Comparison of ENCODE assay signal across 10 cellular contexts in the genomic region with DNA sequence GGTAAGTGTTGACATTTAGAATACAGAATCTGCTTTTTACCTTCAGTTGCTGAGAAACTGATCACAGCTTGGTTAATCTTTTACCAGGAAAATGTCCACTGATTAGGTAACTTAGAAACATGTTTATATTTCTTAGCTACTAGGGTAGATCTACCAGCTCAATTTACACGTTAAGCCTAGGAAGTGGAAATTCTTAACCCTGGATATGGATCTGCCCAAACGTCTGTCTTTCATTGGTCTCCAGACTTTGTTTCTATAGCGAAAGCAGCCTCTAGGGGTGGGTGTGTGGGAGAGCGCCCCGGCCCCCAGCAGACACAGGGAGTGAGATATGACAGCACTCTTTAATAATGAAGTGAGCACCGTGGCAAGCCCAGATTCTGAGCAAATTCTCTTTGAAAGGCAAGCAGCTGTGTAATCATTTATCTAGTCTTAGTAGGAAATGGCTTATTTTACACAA.
DNase-seq lines count a peak whose midpoint lies in the region; ATAC-seq and FAIRE-seq lines count a peak whose summit lies in the region.
"Had no signal": no experiment of that assay in that cellular context is flagged by ENCODE, and none has a peak within 500 bp of the region (broad histone marks: within the 10 kb centered on the region; RNA-seq: fewer than 3 reads in every experiment).

No MANE protein-coding gene starts in this region.

- no peaks in the 10 kb centered on the region for H3K9me3 ChIP-seq in right cardiac atrium (ENCODE audit: control insufficient read depth, low read length)

- WGBS in right cardiac atrium = 40% methylated on average over 6 of the region's 6 CpGs

- peak overlapping the region; percentile 35 for H3K4me3 ChIP-seq in right cardiac atrium (ENCODE audit: low read length)

- no peak for ATAC-seq in right cardiac atrium
- no peak for ATAC-seq in GM21576 (IDR thresholded peaks at IDR 0.05; ENCODE audit: unreplicated experiment)
- no peak for ATAC-seq in GM18498 (IDR thresholded peaks at IDR 0.05; ENCODE audit: unreplicated experiment)

- intact Hi-C loops in right cardiac atrium (cut with DNase I) = no loop called here
- intact Hi-C loops in cardiac septum (cut with DNase I) = no loop called here

- peak overlapping the region; percentile 19 for H3K27ac ChIP-seq in right cardiac atrium (ENCODE audit: low read length)

- no peak for FAIRE-seq in urothelium cell line (lab: Jason Lieb, UNC)

- peak in 1 of 3 donors; percentile 37 for DNase-seq in right cardiac atrium
- DNase-seq in cardiac septum (ENCODE audit: low spot score) = no peak
- peak; percentile 51 for DNase-seq in SK-N-DZ (ENCODE audit: low spot score)
- DNase-seq in kidney glomerular epithelial cell (lab: John Stamatoyannopoulos, UW) = peak; percentile 86
- DNase-seq in urothelium cell line (ENCODE audit: low spot score) = peak; percentile 9
- DNase-seq in SKM-1 (lab: John Stamatoyannopoulos, UW; ENCODE audit: unreplicated experiment) = no peak
- DNase-seq: NCI-H187; stimulated activated CD8-positive, alpha-beta memory T cell treated with anti-CD3 and anti-CD28 coated beads, Interleukin-4, amount 100 ng/mL, for 48 hours had no signal

- no peaks in the 10 kb centered on the region for H3K4me1 ChIP-seq in right cardiac atrium (ENCODE audit: control insufficient read depth, insufficient read depth, low read length)

- no peaks in the 10 kb centered on the region for H3K27me3 ChIP-seq in right cardiac atrium (ENCODE audit: control insufficient read depth, insufficient read depth)

Comparison
In these comparisons a context has a peak if more than half of its experiments do, and no peak if none do; other contexts are left out.
1. DNase-seq: peak in SK-N-DZ (single experiment), kidney glomerular epithelial cell (single experiment) and urothelium cell line (single experiment); none in cardiac septum (single experiment) and SKM-1 (single experiment).